ENCODE assay signal across 14 cellular contexts in the genomic region with DNA sequence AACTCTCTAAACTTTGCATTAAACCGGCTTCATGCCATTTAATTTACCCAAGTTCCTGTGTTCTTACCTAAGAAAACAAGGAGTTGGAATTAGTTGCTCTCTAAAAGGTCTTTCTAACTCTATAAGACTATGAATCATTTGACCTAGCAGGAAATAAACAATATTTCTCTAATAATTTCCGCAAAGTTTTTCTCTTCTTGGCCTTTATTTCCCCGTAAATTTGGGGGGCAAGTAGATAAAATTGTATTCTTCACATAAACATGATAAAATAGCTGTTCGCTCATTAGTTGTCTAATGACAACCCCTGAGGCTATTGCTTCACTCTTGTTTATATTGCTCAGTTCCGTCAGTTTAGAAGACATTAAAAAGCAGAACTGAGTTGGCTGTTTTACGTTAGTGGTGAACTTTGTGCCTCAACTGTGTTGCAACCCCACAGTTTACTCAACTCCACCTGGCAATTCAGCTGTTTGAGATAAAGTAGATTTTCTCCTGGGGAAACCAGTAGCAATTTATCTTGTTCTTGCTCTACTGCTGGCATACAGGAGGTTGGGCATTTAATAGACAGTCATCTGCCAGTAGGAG.
DNase-seq lines count a peak whose midpoint lies in the region; ATAC-seq and TF ChIP-seq lines count a peak whose summit lies in the region.
"Had no signal": no experiment of that assay in that cellular context is flagged by ENCODE, and none has a peak within 500 bp of the region (broad histone marks: within the 10 kb centered on the region; RNA-seq: fewer than 3 reads in every experiment).

No MANE protein-coding gene starts in this region.

- no peak overlapping the region for H2BK20ac ChIP-seq in IMR-90 (ENCODE audit: low read depth, low read length)

- in situ Hi-C loops in IMR-90 (cut with MboI; ENCODE audit: low sequenced_read_pairs), result no loop called here
- in situ Hi-C loops in transverse colon (cut with MboI; ENCODE audit: low pct_ligation_motif_present in 1 of 4, low pct_unique_long_range_greater_than_20kb in 1 of 4, low sequenced_read_pairs in 3 of 4), result no loop called here

- TF ChIP-seq POLR2A in IMR-90 (IDR thresholded peaks at IDR 0.05; ENCODE audit: low read depth, low read length) (no peak), right lobe of liver (IDR thresholded peaks at IDR 0.05) (no peak), transverse colon (IDR thresholded peaks at IDR 0.05) (no peak), thyroid gland (IDR thresholded peaks at IDR 0.05) (no peak)

- H3K27ac ChIP-seq in IMR-90 (ENCODE audit: insufficient read depth, low read length) (no peak overlapping the region), right lobe of liver (peak overlapping the region; percentile 80 to 93 (median 82)), transverse colon (peak overlapping the region; percentile 74 to 81 (median 78)), thyroid gland (no peak overlapping the region)
- H3K27ac ChIP-seq: psoas muscle had no signal

- intact Hi-C loops in IMR-90 (cut with micrococcal nuclease) (no loop called here), right lobe of liver (cut with DNase I) (no loop called here), transverse colon (cut with DNase I; ENCODE audit: low total_unique reads) (no loop called here), thyroid gland (cut with DNase I) (no loop called here)

- no peak overlapping the region for H3K18ac ChIP-seq in IMR-90 (ENCODE audit: low read depth, low read length)

- no peak overlapping the region for H3K4me2 ChIP-seq in IMR-90 (ENCODE audit: low read depth, low read length)

- H2BK5ac ChIP-seq in IMR-90 (ENCODE audit: low read depth, low read length, poor library complexity, severe bottlenecking), result peak overlapping the region; percentile 90

- no peak overlapping the region for H2AK5ac ChIP-seq in IMR-90 (ENCODE audit: low read depth, low read length)

- dilution Hi-C loops in IMR-90 (cut with HindIII; ENCODE audit: low sequenced_read_pairs, unreplicated experiment), result no loop called here

- no TSS peak for BruUV-seq in IMR-90 (replicated peaks; lab: Mats Ljungman, UMichigan)

- POLR2A ChIA-PET in IMR-90 (lab: Charles Lee; ENCODE audit: unreplicated experiment), result no interaction called here

- no CpG with 5 or more reads among the region's 6 CpGs for WGBS in IMR-90 (ENCODE audit: extremely low coverage in 2 of 2, insufficient read length in 1 of 2), 2 experiments
- 14% methylated on average over 6 of the region's 6 CpGs for WGBS in right lobe of liver (ENCODE audit: insufficient coverage, low coverage, low lambda C conversion rate, missing lambda C conversion rate)
- 47 to 61% methylated on average over 6 of the region's 6 CpGs for WGBS in transverse colon (ENCODE audit: low coverage in 1 of 2), 2 donors
- 75 to 79% methylated on average over 6 of the region's 6 CpGs for WGBS in thyroid gland, 2 donors

- H3K9me3 ChIP-seq in IMR-90 (ENCODE audit: control insufficient read depth, insufficient read depth, low read length), result no peaks in the 10 kb centered on the region
- no peaks in the 10 kb centered on the region for H3K9me3 ChIP-seq in right lobe of liver
- no peaks in the 10 kb centered on the region for H3K9me3 ChIP-seq in transverse colon
- H3K9me3 ChIP-seq in thyroid gland, result no peaks in the 10 kb centered on the region
- H3K9me3 ChIP-seq: heart right ventricle, psoas muscle had no signal

- no peak overlapping the region for H2BK15ac ChIP-seq in IMR-90 (ENCODE audit: low read depth, low read length)

- ATAC-seq in IMR-90 (ENCODE audit: low read depth) (peak; percentile 33), right lobe of liver (peak; percentile 79 to 90 (median 84)), HG02763 (IDR thresholded peaks at IDR 0.05; ENCODE audit: unreplicated experiment) (no peak)
- ATAC-seq: psoas muscle had no signal

- peaks cover 3 to 6% of the 10 kb centered on the region in 2 experiments; a peak in 2 of 4 replicates for H3K79me1 ChIP-seq in IMR-90 (ENCODE audit: low read depth in 1 of 2, low read length in 2 of 2)

- H4K8ac ChIP-seq in IMR-90 (ENCODE audit: low read depth in 2 of 2, low read length in 2 of 2), result peak overlapping the region in 1 of 2 experiments; percentile 95; a peak in 2 of 4 replicates

- H2AFZ ChIP-seq in IMR-90 (replicated peaks; ENCODE audit: low read length, poor library complexity), result no peak overlapping the region

- H3K9me1 ChIP-seq in IMR-90 (ENCODE audit: insufficient read depth, low read length), result 0 out of 2 replicates have a peak, but pooled peaks cover 3% of the 10 kb centered on the region

- H3K27me3 ChIP-seq in IMR-90 (ENCODE audit: control insufficient read depth, insufficient read depth, low read length), result no peaks in the 10 kb centered on the region
- no peaks in the 10 kb centered on the region for H3K27me3 ChIP-seq in right lobe of liver
- H3K27me3 ChIP-seq in transverse colon, result no peaks in the 10 kb centered on the region
- H3K27me3 ChIP-seq in thyroid gland, result no peaks in the 10 kb centered on the region
- H3K27me3 ChIP-seq: heart right ventricle had no signal

- CTCF ChIA-PET in IMR-90 (lab: Yijun Ruan, JAX), result interaction anchor here (1.6 kb wide), 1 partner anchor 259 kb away, joined by 3 read pairs; no protein-coding TSS in a partner anchor

- TF ChIP-seq RAD21 in IMR-90 (IDR thresholded peaks at IDR 0.05; ENCODE audit: low read length), result no peak

- no peak overlapping the region for H3K14ac ChIP-seq in IMR-90 (replicated peaks; ENCODE audit: low read depth, low read length)

- H3K23ac ChIP-seq in IMR-90 (ENCODE audit: low read depth, low read length), result no peak overlapping the region

- H3K4me3 ChIP-seq in IMR-90 (ENCODE audit: insufficient read depth, low read depth, low read length), result no peak overlapping the region
- peak overlapping the region; percentile 7 to 12 (median 10) for H3K4me3 ChIP-seq in right lobe of liver
- H3K4me3 ChIP-seq in transverse colon, result no peak overlapping the region
- H3K4me3 ChIP-seq in thyroid gland (replicated peaks in 1 of 3), result no peak overlapping the region
- H3K4me3 ChIP-seq: heart right ventricle, psoas muscle had no signal

- H3K4me1 ChIP-seq in IMR-90 (ENCODE audit: control insufficient read depth, insufficient read depth, low read length), result peaks cover 8% of the 10 kb centered on the region
- peaks cover 0 to 37% (median 16%) of the 10 kb centered on the region in 4 donors for H3K4me1 ChIP-seq in right lobe of liver
- H3K4me1 ChIP-seq in transverse colon, result peaks cover 8 to 34% (median 21%) of the 10 kb centered on the region in 4 donors
- H3K4me1 ChIP-seq in thyroid gland, result peaks cover 8 to 15% of the 10 kb centered on the region in 2 donors
- H3K4me1 ChIP-seq: psoas muscle had no signal

- no peaks in the 10 kb centered on the region for H3K36me3 ChIP-seq in IMR-90 (ENCODE audit: control insufficient read depth, insufficient read depth, low read length)
- H3K36me3 ChIP-seq in right lobe of liver, result no peaks in the 10 kb centered on the region
- H3K36me3 ChIP-seq in transverse colon, result no peaks in the 10 kb centered on the region
- H3K36me3 ChIP-seq in thyroid gland, result no peaks in the 10 kb centered on the region
- H3K36me3 ChIP-seq: heart right ventricle had no signal

- H3K4ac ChIP-seq in IMR-90 (ENCODE audit: low read depth, low read length), result no peak overlapping the region

- H4K5ac ChIP-seq in IMR-90 (ENCODE audit: low read depth, low read length), result no peak overlapping the region

- peak; percentile 73 for TF ChIP-seq EP300 in transverse colon (IDR thresholded peaks at IDR 0.05; ENCODE audit: low read depth)

- no peak overlapping the region for H3K9ac ChIP-seq in IMR-90 (ENCODE audit: low read depth, low read length)

- H4K91ac ChIP-seq in IMR-90 (ENCODE audit: insufficient read depth, low read depth, low read length), result 0 out of 2 replicates have a peak overlapping the region, but pooled peaks have one; percentile 28

- H4K20me1 ChIP-seq in IMR-90 (ENCODE audit: insufficient read depth, low read length), result no peaks in the 10 kb centered on the region

- H2BK120ac ChIP-seq in IMR-90 (ENCODE audit: low read depth, low read length), result peak overlapping the region; percentile 27; the same call in 1 of the 2 replicates

- no peak overlapping the region for H2AK9ac ChIP-seq in IMR-90 (replicated peaks; ENCODE audit: low read depth, low read length, poor library complexity)

- TF ChIP-seq CTCF in IMR-90 (conservative IDR thresholded peaks at IDR 0.05; ENCODE audit: low read depth, low read length) (no peak), right lobe of liver (IDR thresholded peaks at IDR 0.05) (peak in 1 of 4 donors; percentile 9), transverse colon (IDR thresholded peaks at IDR 0.05) (peak in 2 of 5 experiments; percentile 12 to 18), thyroid gland (IDR thresholded peaks at IDR 0.05) (no peak)

- H3K56ac ChIP-seq in IMR-90 (ENCODE audit: extremely low read depth, insufficient read depth, low read length), result no peak overlapping the region

- peak; percentile 70 for DNase-seq in IMR-90
- DNase-seq in SKM-1 treated with dmso at 0.1 percent for 144 hours (lab: John Stamatoyannopoulos, UW; ENCODE audit: unreplicated experiment), result peak; percentile 84
- DNase-seq in right lobe of liver, result peak in 2 of 3 donors; percentile 36 to 87
- DNase-seq in transverse colon, result peak; percentile 68
- no peak for DNase-seq in thyroid gland
- no peak for DNase-seq in NCI-H524 (lab: John Stamatoyannopoulos, UW)
- DNase-seq in HUDEP-2 (lab: John Stamatoyannopoulos, UW; ENCODE audit: unreplicated experiment in 76 of 76), result no peak
- DNase-seq: activated CD4-positive, CD25-positive, alpha-beta regulatory T cell; activated T-cell treated with anti-CD3 and anti-CD28 coated beads, Interleukin-2, amount 50 U/mL, for 24 hours; aorta; heart right ventricle; NCI-H1105; psoas muscle had no signal

TF ChIP-seq in IMR-90, 13 proteins besides CTCF, POLR2A, EP300 and RAD21:
- TF ChIP-seq MAZ (IDR thresholded peaks at IDR 0.05; ENCODE audit: borderline replicate concordance, low read depth, low read length) (no peak), CHD1 (IDR thresholded peaks at IDR 0.05; ENCODE audit: low read depth, low read length) (no peak), CEBPB (IDR thresholded peaks at IDR 0.05; ENCODE audit: low read depth, low read length) (peak; percentile 74), MAFK (IDR thresholded peaks at IDR 0.05; ENCODE audit: low read depth, low read length) (no peak)
TF ChIP-seq in IMR-90: peak in this region for 1.

Comparison
In these comparisons a context has a peak if more than half of its experiments do, and no peak if none do; other contexts are left out.
1. DNase-seq: peak in IMR-90 (single experiment), SKM-1 treated with dmso at 0.1 percent for 144 hours (single experiment), right lobe of liver (2 of 3) and transverse colon (single experiment); none in thyroid gland (0 of 2), NCI-H524 (0 of 2) and HUDEP-2 (0 of 76).
2. H3K27ac ChIP-seq: peak in right lobe of liver (3 of 3) and transverse colon (4 of 4); none in IMR-90 (single experiment) and thyroid gland (0 of 3).
3. H3K4me3 ChIP-seq: peak in right lobe of liver (3 of 3); none in IMR-90 (single experiment), transverse colon (0 of 4) and thyroid gland (0 of 3).